In the genomic region with DNA sequence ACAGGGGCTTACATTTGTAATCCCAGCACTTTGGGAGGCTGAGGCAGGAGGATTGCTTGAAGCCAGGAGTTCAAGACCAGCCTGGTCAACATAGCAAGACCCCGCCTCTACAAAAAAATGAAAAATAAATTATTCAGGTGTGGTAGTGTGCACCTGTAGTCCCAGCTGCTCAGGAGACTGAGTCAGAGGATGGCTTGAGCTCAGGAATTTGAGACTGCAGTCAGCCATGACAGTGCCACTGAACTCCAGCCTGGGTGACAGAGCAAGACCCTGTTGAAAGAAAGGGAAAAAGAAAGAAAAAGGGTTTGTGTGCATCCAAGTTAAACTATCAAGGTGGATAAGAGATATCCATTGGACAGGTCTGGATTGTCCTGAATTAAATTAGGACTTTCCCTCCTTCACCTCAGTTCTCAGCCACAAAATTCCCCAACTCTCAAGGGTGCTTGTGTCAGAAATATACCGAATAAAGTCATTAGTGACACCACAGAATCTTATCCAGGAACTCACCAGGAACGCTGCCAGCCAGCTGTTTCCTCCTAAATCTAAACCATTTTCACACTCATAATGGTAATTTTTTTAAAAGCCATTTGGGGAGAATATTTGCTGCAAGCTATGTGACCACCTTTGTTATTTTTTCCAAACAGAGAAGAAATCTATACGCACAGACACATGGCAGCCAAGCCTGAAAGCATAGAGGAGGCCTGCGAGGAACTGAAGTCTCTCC, we compare ENCODE assay signal across 18 cellular contexts. TPM values are rescaled to one million over a fixed set of nuclear protein-coding genes. Genes with fewer than 3 reads are reported as not detected.
DNase-seq lines count a peak whose midpoint lies in the region; ATAC-seq, FAIRE-seq and TF ChIP-seq lines count a peak whose summit lies in the region.
"Had no signal": no experiment of that assay in that cellular context is flagged by ENCODE, and none has a peak within 500 bp of the region (broad histone marks: within the 10 kb centered on the region; RNA-seq: fewer than 3 reads in every experiment).

No MANE protein-coding gene starts in this region.

- no peaks in the 10 kb centered on the region for H3K9me1 ChIP-seq in endothelial cell of umbilical vein (replicated peaks; ENCODE audit: control insufficient read depth, extremely low read depth, insufficient read depth, low read length)

- no peaks in the 10 kb centered on the region for H3K36me3 Mint-ChIP-seq in natural killer cell treated with Interleukin-12 subunit alpha and Interleukin-12 subunit beta and Interleukin-15 and Interleukin-18, amount 100 ng/mL, for 72 hours
- H3K36me3 Mint-ChIP-seq in natural killer cell (no peaks in the 10 kb centered on the region), nephron progenitor cell (ENCODE audit: low read depth) (no peaks in the 10 kb centered on the region)

- WGBS in tibial nerve, 2 donors, result 41 to 49% methylated on average over 5 of the region's 5 CpGs

- intact Hi-C loops in natural killer cell (cut with micrococcal nuclease), result no loop called here
- intact Hi-C loops in endothelial cell of umbilical vein (cut with micrococcal nuclease), result loop anchor here (1.0 to 2.0 kb wide), 4 partner anchors 11 to 34 kb away; no protein-coding TSS in a partner anchor
- intact Hi-C loops in lower lobe of right lung (cut with DNase I), result no loop called here

- CTCF ChIA-PET in endothelial cell of umbilical vein (lab: Charles Lee), result interaction anchor here (0.9 to 1.7 kb wide), 3 partner anchors 11 to 88 kb away, joined by 3 to 5 read pairs (median 4); no protein-coding TSS in a partner anchor

- no peak overlapping the region for H3K4me3 ChIP-seq in endothelial cell of umbilical vein (replicated peaks in 1 of 3; ENCODE audit: insufficient read depth in 1 of 3, low read depth in 1 of 3, low read length in 3 of 3)
- no peak overlapping the region for H3K4me3 ChIP-seq in tibial nerve
- H3K4me3 ChIP-seq in lower lobe of right lung, result no peak overlapping the region

- TF ChIP-seq CTCF in natural killer cell (IDR thresholded peaks at IDR 0.05), result no peak
- no peak for TF ChIP-seq CTCF in endothelial cell of umbilical vein (IDR thresholded peaks at IDR 0.05; ENCODE audit: extremely low read depth in 1 of 2, insufficient read depth in 1 of 2, low read depth in 1 of 2, low read length in 2 of 2)
- no peak for TF ChIP-seq CTCF in nephron progenitor cell (IDR thresholded peaks at IDR 0.05)
- no peak for TF ChIP-seq CTCF in tibial nerve (IDR thresholded peaks at IDR 0.05)
- no peak for TF ChIP-seq CTCF in lower lobe of right lung (IDR thresholded peaks at IDR 0.05)

- BruUV-seq in endothelial cell of umbilical vein (replicated peaks; lab: Mats Ljungman, UMichigan), result no TSS peak

- POLR2A ChIA-PET in endothelial cell of umbilical vein (lab: Charles Lee), result no interaction called here

- DNase-seq in natural killer cell treated with Interleukin-12 subunit alpha and Interleukin-12 subunit beta and Interleukin-15 and Interleukin-18, amount 100 ng/mL, for 72 hours (ENCODE audit: low spot score), result peak; percentile 29
- no peak for DNase-seq in natural killer cell
- DNase-seq in endothelial cell of umbilical vein (ENCODE audit: low read depth, low spot score), result peak; percentile 89
- no peak for DNase-seq in nephron progenitor cell
- DNase-seq in tibial nerve (ENCODE audit: low spot score in 2 of 2), result no peak
- DNase-seq in anterior cingulate cortex (lab: John Stamatoyannopoulos, UW), result no peak
- no peak for DNase-seq in HuH-7 (ENCODE audit: low spot score)
- no peak for DNase-seq in lower lobe of right lung
- DNase-seq: C1 segment of cervical spinal cord, DND-41, H9, NCI-H1436, NCI-H2029 treated with DMSO at 0.1 percent for 48 hours, NCI-H748 treated with DMSO at 0.1 percent for 48 hours had no signal

- H3K27me3 ChIP-seq in endothelial cell of umbilical vein (ENCODE audit: control insufficient read depth in 2 of 2, insufficient read depth in 2 of 2, low read length in 2 of 2), result peaks cover 32 to 36% of the 10 kb centered on the region in 2 experiments
- no peaks in the 10 kb centered on the region for H3K27me3 ChIP-seq in tibial nerve
- peaks cover 6% of the 10 kb centered on the region for H3K27me3 ChIP-seq in lower lobe of right lung (ENCODE audit: low read depth)

- H3K4me1 ChIP-seq in endothelial cell of umbilical vein (ENCODE audit: control insufficient read depth, extremely low read depth, insufficient read depth, low read length) (peaks cover 35% of the 10 kb centered on the region), tibial nerve (peaks cover 0 to 100% (median 70%) of the 10 kb centered on the region in 4 donors), lower lobe of right lung (peaks cover 5% of the 10 kb centered on the region)

- dilution Hi-C loops in endothelial cell of umbilical vein (cut with MboI; ENCODE audit: extremely low pct_ligation_motif_present, low sequenced_read_pairs), result no loop called here

- TF ChIP-seq POLR2A in endothelial cell of umbilical vein (IDR thresholded peaks at IDR 0.05; ENCODE audit: low read depth, low read length), result no peak
- TF ChIP-seq POLR2A in tibial nerve (IDR thresholded peaks at IDR 0.05), result no peak

- no peak overlapping the region for H3K4me3 Mint-ChIP-seq in natural killer cell treated with Interleukin-12 subunit alpha and Interleukin-12 subunit beta and Interleukin-15 and Interleukin-18, amount 100 ng/mL, for 72 hours
- H3K4me3 Mint-ChIP-seq in natural killer cell (no peak overlapping the region), nephron progenitor cell (peak overlapping the region; percentile 50)
- H3K4me3 Mint-ChIP-seq: H9 had no signal

- H3K79me2 ChIP-seq in endothelial cell of umbilical vein (ENCODE audit: control insufficient read depth, insufficient read depth, low read length), result no peaks in the 10 kb centered on the region

- no peak overlapping the region for H3K27ac Mint-ChIP-seq in natural killer cell treated with Interleukin-12 subunit alpha and Interleukin-12 subunit beta and Interleukin-15 and Interleukin-18, amount 100 ng/mL, for 72 hours
- H3K27ac Mint-ChIP-seq in natural killer cell (no peak overlapping the region), nephron progenitor cell (no peak overlapping the region)
- H3K27ac Mint-ChIP-seq: H9, IgD-negative memory B cell had no signal

- H3K9ac ChIP-seq in endothelial cell of umbilical vein (replicated peaks; ENCODE audit: extremely low read depth, insufficient read depth, low read length), result no peak overlapping the region

- H4K20me1 ChIP-seq in endothelial cell of umbilical vein (replicated peaks; ENCODE audit: control insufficient read depth, extremely low read depth, insufficient read depth, low read length), result no peaks in the 10 kb centered on the region

- H3K36me3 ChIP-seq in endothelial cell of umbilical vein (ENCODE audit: control insufficient read depth in 2 of 2, extremely low read depth in 1 of 2, insufficient read depth in 2 of 2, low read length in 2 of 2) (no peaks in the 10 kb centered on the region), tibial nerve (no peaks in the 10 kb centered on the region), lower lobe of right lung (no peaks in the 10 kb centered on the region)

- no peak overlapping the region for H2AFZ ChIP-seq in endothelial cell of umbilical vein (ENCODE audit: low read depth, low read length)

- H3K27ac ChIP-seq in endothelial cell of umbilical vein (ENCODE audit: insufficient read depth, low read depth, low read length) (no peak overlapping the region), tibial nerve (peak overlapping the region; percentile 77 to 96 (median 90)), lower lobe of right lung (no peak overlapping the region)

- peaks cover 22 to 58% of the 10 kb centered on the region in 2 donors for H3K27me3 Mint-ChIP-seq in natural killer cell treated with Interleukin-12 subunit alpha and Interleukin-12 subunit beta and Interleukin-15 and Interleukin-18, amount 100 ng/mL, for 72 hours
- H3K27me3 Mint-ChIP-seq in natural killer cell (ENCODE audit: low read depth in 2 of 2) (peaks cover 9 to 13% of the 10 kb centered on the region in 2 donors), nephron progenitor cell (ENCODE audit: low read depth, poor library complexity) (peaks cover 6% of the 10 kb centered on the region)

- no peaks in the 10 kb centered on the region for H3K9me3 Mint-ChIP-seq in natural killer cell treated with Interleukin-12 subunit alpha and Interleukin-12 subunit beta and Interleukin-15 and Interleukin-18, amount 100 ng/mL, for 72 hours
- H3K9me3 Mint-ChIP-seq in natural killer cell (no peaks in the 10 kb centered on the region), nephron progenitor cell (no peaks in the 10 kb centered on the region)
- H3K9me3 Mint-ChIP-seq: H9, IgD-negative memory B cell had no signal

- ATAC-seq in natural killer cell treated with Interleukin-12 subunit alpha and Interleukin-12 subunit beta and Interleukin-15 and Interleukin-18, amount 100 ng/mL, for 72 hours, result no peak
- ATAC-seq in natural killer cell (no peak), lower lobe of right lung (no peak)

- H3K4me2 ChIP-seq in endothelial cell of umbilical vein (ENCODE audit: insufficient read depth, low read length), result no peak overlapping the region

- peak; percentile 81 for FAIRE-seq in endothelial cell of umbilical vein (lab: Jason Lieb, UNC)
- FAIRE-seq: A204.1, G401.6 had no signal

- H3K9me3 ChIP-seq in endothelial cell of umbilical vein (replicated peaks; ENCODE audit: control insufficient read depth, insufficient read depth, low read length), result no peaks in the 10 kb centered on the region
- no peaks in the 10 kb centered on the region for H3K9me3 ChIP-seq in tibial nerve
- H3K9me3 ChIP-seq in lower lobe of right lung, result no peaks in the 10 kb centered on the region

- H3K4me1 Mint-ChIP-seq in natural killer cell treated with Interleukin-12 subunit alpha and Interleukin-12 subunit beta and Interleukin-15 and Interleukin-18, amount 100 ng/mL, for 72 hours (ENCODE audit: low read depth in 2 of 2), result peaks cover 9 to 15% of the 10 kb centered on the region in 2 donors
- peaks cover 0 to 4% of the 10 kb centered on the region in 2 donors for H3K4me1 Mint-ChIP-seq in natural killer cell
- H3K4me1 Mint-ChIP-seq in nephron progenitor cell, result peaks cover 89% of the 10 kb centered on the region
- H3K4me1 Mint-ChIP-seq: IgD-negative memory B cell had no signal

- TF ChIP-seq EP300 in tibial nerve (IDR thresholded peaks at IDR 0.05), result no peak

RNA-seq across cellular contexts. Expression of a gene that starts 12.0 kb away (rescaled TPM):
- total RNA-seq in natural killer cell treated with Interleukin-12 subunit alpha and Interleukin-12 subunit beta and Interleukin-15 and Interleukin-18, amount 100 ng/mL, for 72 hours, result 1 to 10 TPM; 1.3 to 8.8 TPM
- total RNA-seq in natural killer cell (1 to 10 TPM in 2 of 3 donors, under 1 TPM in 1; 0.66 to 2.8 (median 1.3) TPM), endothelial cell of umbilical vein (1.6 and 4.1 TPM in 2 replicates), tibial nerve (100 to 1,000 TPM in 3 of 4 donors, 10 to 100 TPM in 1; 96.3 to 176 (median 127) TPM), lower lobe of right lung (5.3 TPM)
- polyA plus RNA-seq in endothelial cell of umbilical vein, result 0.53 and 0.90 TPM in 2 replicates
- 0.52 and 0.63 TPM in 2 replicates for polyA plus RNA-seq in endothelial cell of umbilical vein (2011; cell fraction: cytosol; rRNA removed)
- 2.1 and 2.2 TPM in 2 replicates for polyA plus RNA-seq in endothelial cell of umbilical vein (2011; cell fraction: nucleus; rRNA removed)
- 0.05 TPM in 2 replicates for polyA plus RNA-seq in endothelial cell of umbilical vein (2012)
- polyA minus RNA-seq in endothelial cell of umbilical vein, result 0.59 and 0.75 TPM in 2 replicates
- polyA minus RNA-seq in endothelial cell of umbilical vein (2011; cell fraction: cytosol; rRNA and poly(A)+ RNA removed), result not detected
- 0.91 and 1.2 TPM in 2 replicates for polyA minus RNA-seq in endothelial cell of umbilical vein (2011; cell fraction: nucleus; rRNA and poly(A)+ RNA removed)
- total RNA-seq: NCI-H460 had no signal

Comparison
In these comparisons a context has a peak if more than half of its experiments do, and no peak if none do; other contexts are left out.
1. DNase-seq: peak in natural killer cell treated with Interleukin-12 subunit alpha and Interleukin-12 subunit beta and Interleukin-15 and Interleukin-18, amount 100 ng/mL, for 72 hours (single experiment) and endothelial cell of umbilical vein (single experiment); none in natural killer cell (single experiment), nephron progenitor cell (single experiment), tibial nerve (0 of 2), anterior cingulate cortex (0 of 58), HuH-7 (single experiment) and lower lobe of right lung (single experiment).
2. H3K27ac ChIP-seq: peak in tibial nerve (4 of 4); none in endothelial cell of umbilical vein (single experiment) and lower lobe of right lung (single experiment).
3. RNA of a gene that starts 12.0 kb away (total RNA-seq): 96.3 to 176 TPM in tibial nerve; 1.3 to 8.8 TPM in natural killer cell treated with Interleukin-12 subunit alpha and Interleukin-12 subunit beta and Interleukin-15 and Interleukin-18, amount 100 ng/mL, for 72 hours, 5.3 TPM in lower lobe of right lung (single experiment), 1.6 to 4.1 TPM in endothelial cell of umbilical vein and 0.66 to 2.8 TPM in natural killer cell; every median in the first group is over 4 times any median in the second.